ENCODE assay signal across 8 cellular contexts in genomic region chr17:49496183-49496865, GRCh38. TPM values are rescaled to one million over a fixed set of nuclear protein-coding genes. Genes with fewer than 3 reads are reported as not detected.
DNase-seq lines count a peak whose midpoint lies in the region; ATAC-seq and TF ChIP-seq lines count a peak whose summit lies in the region.

No MANE protein-coding gene starts in this region.

- H3K9me3 Mint-ChIP-seq in dendritic cell treated with granulocyte-macrophage colony-stimulating factor and Interleukin-4, amounts not matched to agents 40 ng/mL and 50 ng/mL, for 4 days, result no peaks in the 10 kb centered on the region

- peak overlapping the region in 1 of 3 donors; percentile 48 for H3K4me3 ChIP-seq in liver (ENCODE audit: low read depth in 1 of 3, low read length in 3 of 3)

- DNase-seq in NCI-H1694 treated with DMSO at 0.1 percent for 48 hours (lab: John Stamatoyannopoulos, UW), result peak; percentile 46
- DNase-seq in activated CD4-positive, alpha-beta T cell treated with anti-CD3 and anti-CD28 coated beads, Interleukin-2, amount 50 U/mL, for 24 hours (ENCODE audit: low read depth in 1 of 2, low spot score in 1 of 2), result peak; percentile 67 to 70
- peak; percentile 86 to 89 for DNase-seq in stimulated activated CD4-positive, alpha-beta T cell treated with anti-CD3 and anti-CD28 coated beads, Interleukin-2, amount 100 ng/mL, for 48 hours
- no peak for DNase-seq in NCI-H2029 treated with DMSO at 0.1 percent for 48 hours (lab: John Stamatoyannopoulos, UW)

- no peaks in the 10 kb centered on the region for H3K36me3 ChIP-seq in liver (ENCODE audit: control insufficient read depth in 4 of 4, insufficient read depth in 3 of 4, low read depth in 1 of 4, low read length in 3 of 4)

- H3K4me1 Mint-ChIP-seq in dendritic cell treated with granulocyte-macrophage colony-stimulating factor and Interleukin-4, amounts not matched to agents 40 ng/mL and 50 ng/mL, for 4 days (ENCODE audit: low read depth), result peaks cover 28% of the 10 kb centered on the region

- intact Hi-C loops in dendritic cell treated with granulocyte-macrophage colony-stimulating factor and Interleukin-4, amounts not matched to agents 40 ng/mL and 50 ng/mL, for 4 days (cut with micrococcal nuclease), result no loop called here

- no peaks in the 10 kb centered on the region for H3K9me3 ChIP-seq in liver (ENCODE audit: control insufficient read depth in 4 of 4, low read length in 3 of 4)

- no peaks in the 10 kb centered on the region for H3K36me3 Mint-ChIP-seq in dendritic cell treated with granulocyte-macrophage colony-stimulating factor and Interleukin-4, amounts not matched to agents 40 ng/mL and 50 ng/mL, for 4 days (ENCODE audit: low read depth)

- H3K4me3 Mint-ChIP-seq in dendritic cell treated with granulocyte-macrophage colony-stimulating factor and Interleukin-4, amounts not matched to agents 40 ng/mL and 50 ng/mL, for 4 days, result peak overlapping the region; percentile 87

- peak overlapping the region in 1 of 2 donors; percentile 31 for H3K27ac ChIP-seq in liver (ENCODE audit: low read depth in 1 of 2, low read length in 2 of 2)

- peaks cover 92% of the 10 kb centered on the region for H3K27me3 Mint-ChIP-seq in dendritic cell treated with granulocyte-macrophage colony-stimulating factor and Interleukin-4, amounts not matched to agents 40 ng/mL and 50 ng/mL, for 4 days

- H3K27ac Mint-ChIP-seq in dendritic cell treated with granulocyte-macrophage colony-stimulating factor and Interleukin-4, amounts not matched to agents 40 ng/mL and 50 ng/mL, for 4 days, result no peak overlapping the region

- 2% methylated on average over 85 of the region's 85 CpGs for WGBS in liver

- peaks cover 0 to 16% (median 11%) of the 10 kb centered on the region in 4 donors for H3K27me3 ChIP-seq in liver (ENCODE audit: control insufficient read depth in 4 of 4, insufficient read depth in 4 of 4, low read length in 3 of 4)

- peak; percentile 72 for TF ChIP-seq CTCF in liver (IDR thresholded peaks at IDR 0.05; ENCODE audit: low read depth, low read length, missing input control)

- no peak overlapping the region for H3K9ac ChIP-seq in liver (ENCODE audit: low read depth in 1 of 2, low read length in 2 of 2)

- TF ChIP-seq RAD21 in liver (IDR thresholded peaks at IDR 0.05), result peak; percentile 28 to 64

- peaks cover 8 to 26% (median 20%) of the 10 kb centered on the region in 4 donors for H3K4me1 ChIP-seq in liver (ENCODE audit: control insufficient read depth in 4 of 4, insufficient read depth in 4 of 4, low read length in 3 of 4)

- peak; percentile 57 for ATAC-seq in GM18502 (IDR thresholded peaks at IDR 0.05; ENCODE audit: poor library complexity, unreplicated experiment)
- ATAC-seq in HG03095 (IDR thresholded peaks at IDR 0.05; ENCODE audit: unreplicated experiment), result no peak

TF ChIP-seq in liver, 16 proteins besides CTCF, POLR2A, EP300 and RAD21:
- no peak for TF ChIP-seq SP1 (IDR thresholded peaks at IDR 0.05)
- TF ChIP-seq HNF4A (conservative IDR thresholded peaks at IDR 0.05), result no peak
- no peak for TF ChIP-seq REST (IDR thresholded peaks at IDR 0.05)
- TF ChIP-seq YY1 (IDR thresholded peaks at IDR 0.05), result no peak
- no peak for TF ChIP-seq HNF4G (IDR thresholded peaks at IDR 0.05)
- no peak for TF ChIP-seq JUND (IDR thresholded peaks at IDR 0.05)
- TF ChIP-seq FOXA2 (IDR thresholded peaks at IDR 0.05), result no peak
- TF ChIP-seq GABPA (IDR thresholded peaks at IDR 0.05 in 1 of 2, conservative IDR thresholded peaks at IDR 0.05 in 1 of 2), result no peak
- TF ChIP-seq NR2F2 (IDR thresholded peaks at IDR 0.05), result no peak
- no peak for TF ChIP-seq ATF3 (IDR thresholded peaks at IDR 0.05)
- no peak for TF ChIP-seq FOXA1 (IDR thresholded peaks at IDR 0.05)
- no peak for TF ChIP-seq RXRA (IDR thresholded peaks at IDR 0.05)
- TF ChIP-seq ZBTB33 (IDR thresholded peaks at IDR 0.05), result no peak
- TF ChIP-seq TAF1 (conservative IDR thresholded peaks at IDR 0.05), result no peak
- no peak for TF ChIP-seq EGR1 (IDR thresholded peaks at IDR 0.05; ENCODE audit: low read depth in 2 of 2)
- no peak for TF ChIP-seq MAX (IDR thresholded peaks at IDR 0.05)
TF ChIP-seq in liver: peak in this region for 0.

RNA-seq across cellular contexts. Expression of gene NGFR, which starts 1.2 kb away (rescaled TPM):
- total RNA-seq in liver, result 10 to 100 TPM; 10.7 to 11.0 TPM
- 10 to 100 TPM in 1 of 2 donors, 1 to 10 TPM in 1; 6.9 to 10.3 TPM for polyA plus RNA-seq in liver
